ENCODE assay signal across 1 cellular context in the genomic region with DNA sequence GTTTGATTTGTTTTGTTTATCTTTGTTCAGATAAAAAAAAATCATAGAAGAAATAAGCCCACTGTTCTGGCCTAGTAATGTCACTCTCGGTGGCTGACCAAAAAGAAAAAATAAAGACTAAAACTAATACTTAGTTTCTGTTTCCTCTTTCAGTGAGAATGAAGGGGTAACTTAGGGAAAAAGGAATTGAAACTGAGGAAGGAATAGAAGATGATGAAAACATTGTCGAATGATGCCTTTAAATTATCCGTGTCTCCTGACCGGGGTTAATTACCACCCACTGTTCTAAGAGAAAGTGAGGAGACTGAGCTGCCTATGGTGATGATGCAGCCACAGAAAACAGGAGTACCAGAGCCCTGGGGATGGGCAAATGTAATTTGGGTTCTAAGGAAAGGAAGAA.
TF ChIP-seq lines count a peak whose summit lies in the region.

No MANE protein-coding gene starts in this region.

TF ChIP-seq in SK-N-SH treated with all-trans-retinoic acid at 6 μM for 48 hours, 23 proteins besides CTCF, POLR2A, EP300 and RAD21 (continued from another document):
- TF ChIP-seq, protein P1, sequence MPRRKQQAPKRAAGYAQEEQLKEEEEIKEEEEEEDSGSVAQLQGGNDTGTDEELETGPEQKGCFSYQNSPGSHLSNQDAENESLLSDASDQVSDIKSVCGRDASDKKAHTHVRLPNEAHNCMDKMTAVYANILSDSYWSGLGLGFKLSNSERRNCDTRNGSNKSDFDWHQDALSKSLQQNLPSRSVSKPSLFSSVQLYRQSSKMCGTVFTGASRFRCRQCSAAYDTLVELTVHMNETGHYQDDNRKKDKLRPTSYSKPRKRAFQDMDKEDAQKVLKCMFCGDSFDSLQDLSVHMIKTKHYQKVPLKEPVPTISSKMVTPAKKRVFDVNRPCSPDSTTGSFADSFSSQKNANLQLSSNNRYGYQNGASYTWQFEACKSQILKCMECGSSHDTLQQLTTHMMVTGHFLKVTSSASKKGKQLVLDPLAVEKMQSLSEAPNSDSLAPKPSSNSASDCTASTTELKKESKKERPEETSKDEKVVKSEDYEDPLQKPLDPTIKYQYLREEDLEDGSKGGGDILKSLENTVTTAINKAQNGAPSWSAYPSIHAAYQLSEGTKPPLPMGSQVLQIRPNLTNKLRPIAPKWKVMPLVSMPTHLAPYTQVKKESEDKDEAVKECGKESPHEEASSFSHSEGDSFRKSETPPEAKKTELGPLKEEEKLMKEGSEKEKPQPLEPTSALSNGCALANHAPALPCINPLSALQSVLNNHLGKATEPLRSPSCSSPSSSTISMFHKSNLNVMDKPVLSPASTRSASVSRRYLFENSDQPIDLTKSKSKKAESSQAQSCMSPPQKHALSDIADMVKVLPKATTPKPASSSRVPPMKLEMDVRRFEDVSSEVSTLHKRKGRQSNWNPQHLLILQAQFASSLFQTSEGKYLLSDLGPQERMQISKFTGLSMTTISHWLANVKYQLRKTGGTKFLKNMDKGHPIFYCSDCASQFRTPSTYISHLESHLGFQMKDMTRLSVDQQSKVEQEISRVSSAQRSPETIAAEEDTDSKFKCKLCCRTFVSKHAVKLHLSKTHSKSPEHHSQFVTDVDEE (CRISPR knock-in tag; IDR thresholded peaks at IDR 0.05), result no peak
- TF ChIP-seq ARNTL (CRISPR knock-in tag; IDR thresholded peaks at IDR 0.05; ENCODE audit: borderline replicate concordance, low read depth) (no peak), CSDC2 (CRISPR knock-in tag; IDR thresholded peaks at IDR 0.05) (no peak)
TF ChIP-seq in SK-N-SH treated with all-trans-retinoic acid at 6 μM for 48 hours: peak in this region for 0.
